ENCODE assay signal across 1 cellular context in genomic region chr1:52416811-52417210, GRCh38.
TF ChIP-seq lines count a peak whose summit lies in the region.

No MANE protein-coding gene starts in this region.

TF ChIP-seq in GM12878, 131 proteins besides CTCF, POLR2A, EP300 and RAD21:
- TF ChIP-seq BCL3 (IDR thresholded peaks at IDR 0.05; ENCODE audit: borderline replicate concordance, insufficient read depth, low read depth, low read length, poor library complexity, severe bottlenecking) (no peak), SMAD1 (IDR thresholded peaks at IDR 0.05; ENCODE audit: low read depth, partially characterized antibody) (no peak), BACH1 (IDR thresholded peaks at IDR 0.05; ENCODE audit: borderline replicate concordance) (no peak), MXI1 (IDR thresholded peaks at IDR 0.05; ENCODE audit: low read depth, low read length) (no peak), USF1 (IDR thresholded peaks at IDR 0.05; ENCODE audit: borderline replicate concordance, extremely low read length, insufficient read depth, low read depth, low read length) (no peak), RELB (IDR thresholded peaks at IDR 0.05; ENCODE audit: low read depth) (no peak), MYB (IDR thresholded peaks at IDR 0.05; ENCODE audit: borderline replicate concordance, low read depth, low read length) (no peak), SREBF1 (IDR thresholded peaks at IDR 0.05; ENCODE audit: low read length) (no peak), JUNB (IDR thresholded peaks at IDR 0.05) (no peak), MEF2A (IDR thresholded peaks at IDR 0.05; ENCODE audit: insufficient read depth, low read depth, low read length) (no peak), DPF2 (IDR thresholded peaks at IDR 0.05) (no peak), TARDBP (IDR thresholded peaks at IDR 0.05; ENCODE audit: borderline replicate concordance) (no peak), NRF1 (conservative IDR thresholded peaks at IDR 0.05; ENCODE audit: low read depth, low read length) (no peak), STAT3 (IDR thresholded peaks at IDR 0.05; ENCODE audit: low read depth, low read length) (no peak), ZNF217 (IDR thresholded peaks at IDR 0.05) (no peak), ESRRA (IDR thresholded peaks at IDR 0.05; ENCODE audit: low read length) (no peak)
- TF ChIP-seq, protein P1, sequence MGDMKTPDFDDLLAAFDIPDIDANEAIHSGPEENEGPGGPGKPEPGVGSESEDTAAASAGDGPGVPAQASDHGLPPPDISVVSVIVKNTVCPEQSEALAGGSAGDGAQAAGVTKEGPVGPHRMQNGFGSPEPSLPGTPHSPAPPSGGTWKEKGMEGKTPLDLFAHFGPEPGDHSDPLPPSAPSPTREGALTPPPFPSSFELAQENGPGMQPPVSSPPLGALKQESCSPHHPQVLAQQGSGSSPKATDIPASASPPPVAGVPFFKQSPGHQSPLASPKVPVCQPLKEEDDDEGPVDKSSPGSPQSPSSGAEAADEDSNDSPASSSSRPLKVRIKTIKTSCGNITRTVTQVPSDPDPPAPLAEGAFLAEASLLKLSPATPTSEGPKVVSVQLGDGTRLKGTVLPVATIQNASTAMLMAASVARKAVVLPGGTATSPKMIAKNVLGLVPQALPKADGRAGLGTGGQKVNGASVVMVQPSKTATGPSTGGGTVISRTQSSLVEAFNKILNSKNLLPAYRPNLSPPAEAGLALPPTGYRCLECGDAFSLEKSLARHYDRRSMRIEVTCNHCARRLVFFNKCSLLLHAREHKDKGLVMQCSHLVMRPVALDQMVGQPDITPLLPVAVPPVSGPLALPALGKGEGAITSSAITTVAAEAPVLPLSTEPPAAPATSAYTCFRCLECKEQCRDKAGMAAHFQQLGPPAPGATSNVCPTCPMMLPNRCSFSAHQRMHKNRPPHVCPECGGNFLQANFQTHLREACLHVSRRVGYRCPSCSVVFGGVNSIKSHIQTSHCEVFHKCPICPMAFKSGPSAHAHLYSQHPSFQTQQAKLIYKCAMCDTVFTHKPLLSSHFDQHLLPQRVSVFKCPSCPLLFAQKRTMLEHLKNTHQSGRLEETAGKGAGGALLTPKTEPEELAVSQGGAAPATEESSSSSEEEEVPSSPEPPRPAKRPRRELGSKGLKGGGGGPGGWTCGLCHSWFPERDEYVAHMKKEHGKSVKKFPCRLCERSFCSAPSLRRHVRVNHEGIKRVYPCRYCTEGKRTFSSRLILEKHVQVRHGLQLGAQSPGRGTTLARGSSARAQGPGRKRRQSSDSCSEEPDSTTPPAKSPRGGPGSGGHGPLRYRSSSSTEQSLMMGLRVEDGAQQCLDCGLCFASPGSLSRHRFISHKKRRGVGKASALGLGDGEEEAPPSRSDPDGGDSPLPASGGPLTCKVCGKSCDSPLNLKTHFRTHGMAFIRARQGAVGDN (IDR thresholded peaks at IDR 0.05): no peak
- TF ChIP-seq, protein P2, sequence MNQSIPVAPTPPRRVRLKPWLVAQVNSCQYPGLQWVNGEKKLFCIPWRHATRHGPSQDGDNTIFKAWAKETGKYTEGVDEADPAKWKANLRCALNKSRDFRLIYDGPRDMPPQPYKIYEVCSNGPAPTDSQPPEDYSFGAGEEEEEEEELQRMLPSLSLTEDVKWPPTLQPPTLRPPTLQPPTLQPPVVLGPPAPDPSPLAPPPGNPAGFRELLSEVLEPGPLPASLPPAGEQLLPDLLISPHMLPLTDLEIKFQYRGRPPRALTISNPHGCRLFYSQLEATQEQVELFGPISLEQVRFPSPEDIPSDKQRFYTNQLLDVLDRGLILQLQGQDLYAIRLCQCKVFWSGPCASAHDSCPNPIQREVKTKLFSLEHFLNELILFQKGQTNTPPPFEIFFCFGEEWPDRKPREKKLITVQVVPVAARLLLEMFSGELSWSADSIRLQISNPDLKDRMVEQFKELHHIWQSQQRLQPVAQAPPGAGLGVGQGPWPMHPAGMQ (IDR thresholded peaks at IDR 0.05; ENCODE audit: borderline replicate concordance): no peak
- TF ChIP-seq, protein P3, sequence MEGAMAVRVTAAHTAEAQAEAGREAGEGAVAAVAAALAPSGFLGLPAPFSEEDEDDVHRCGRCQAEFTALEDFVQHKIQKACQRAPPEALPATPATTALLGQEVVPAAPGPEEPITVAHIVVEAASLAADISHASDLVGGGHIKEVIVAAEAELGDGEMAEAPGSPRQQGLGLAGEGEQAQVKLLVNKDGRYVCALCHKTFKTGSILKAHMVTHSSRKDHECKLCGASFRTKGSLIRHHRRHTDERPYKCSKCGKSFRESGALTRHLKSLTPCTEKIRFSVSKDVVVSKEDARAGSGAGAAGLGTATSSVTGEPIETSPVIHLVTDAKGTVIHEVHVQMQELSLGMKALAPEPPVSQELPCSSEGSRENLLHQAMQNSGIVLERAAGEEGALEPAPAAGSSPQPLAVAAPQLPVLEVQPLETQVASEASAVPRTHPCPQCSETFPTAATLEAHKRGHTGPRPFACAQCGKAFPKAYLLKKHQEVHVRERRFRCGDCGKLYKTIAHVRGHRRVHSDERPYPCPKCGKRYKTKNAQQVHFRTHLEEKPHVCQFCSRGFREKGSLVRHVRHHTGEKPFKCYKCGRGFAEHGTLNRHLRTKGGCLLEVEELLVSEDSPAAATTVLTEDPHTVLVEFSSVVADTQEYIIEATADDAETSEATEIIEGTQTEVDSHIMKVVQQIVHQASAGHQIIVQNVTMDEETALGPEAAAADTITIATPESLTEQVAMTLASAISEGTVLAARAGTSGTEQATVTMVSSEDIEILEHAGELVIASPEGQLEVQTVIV (IDR thresholded peaks at IDR 0.05; ENCODE audit: borderline replicate concordance, partially characterized antibody): no peak
